Comparison of ENCODE assay signal across 1 cellular context in genomic region chr19:13959141-13959961, GRCh38.
TF ChIP-seq lines count a peak whose summit lies in the region.

No MANE protein-coding gene starts in this region.

TF ChIP-seq in endothelial cell of umbilical vein, 7 proteins besides CTCF, POLR2A, EP300 and RAD21:
- TF ChIP-seq FOS (IDR thresholded peaks at IDR 0.05; ENCODE audit: borderline replicate concordance, insufficient read depth, low read length) (no peak), MYC (IDR thresholded peaks at IDR 0.05; ENCODE audit: low read depth, low read length) (no peak), JUN (IDR thresholded peaks at IDR 0.05; ENCODE audit: borderline replicate concordance, insufficient read depth, insufficient read length, low read depth) (no peak), EZH2 (IDR thresholded peaks at IDR 0.05; ENCODE audit: borderline replicate concordance, low read depth, low read length, severe bottlenecking) (no peak), POLR2AphosphoS5 (IDR thresholded peaks at IDR 0.05; ENCODE audit: insufficient read depth, low read depth, low read length) (no peak), GATA2 (IDR thresholded peaks at IDR 0.05; ENCODE audit: insufficient read depth, insufficient read length, low read depth, low read length) (no peak)
- TF ChIP-seq, protein P1, sequence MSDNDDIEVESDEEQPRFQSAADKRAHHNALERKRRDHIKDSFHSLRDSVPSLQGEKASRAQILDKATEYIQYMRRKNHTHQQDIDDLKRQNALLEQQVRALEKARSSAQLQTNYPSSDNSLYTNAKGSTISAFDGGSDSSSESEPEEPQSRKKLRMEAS (IDR thresholded peaks at IDR 0.05; ENCODE audit: insufficient read depth, insufficient read length): no peak
